Comparison of ENCODE assay signal across 2 cellular contexts in the genomic region with DNA sequence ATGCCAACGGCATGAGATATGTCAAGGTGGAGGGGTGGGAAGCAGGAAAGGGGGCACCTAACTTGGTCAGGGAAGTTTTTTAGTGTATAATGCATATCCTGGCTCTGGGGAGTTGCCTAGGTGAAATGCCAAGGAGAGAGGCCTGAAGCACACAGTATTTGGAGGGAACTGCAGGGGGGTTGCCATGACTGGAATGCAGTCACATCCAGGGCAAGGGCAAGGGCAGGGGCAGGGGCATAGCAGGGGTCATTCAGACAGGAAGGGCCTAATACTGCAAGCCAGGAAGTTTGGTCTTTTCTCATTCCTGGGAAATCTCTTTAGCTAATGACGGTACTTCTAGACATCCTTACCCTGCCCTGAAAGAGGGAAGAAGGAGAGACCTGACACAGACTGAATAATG.
TF ChIP-seq lines count a peak whose summit lies in the region.

No MANE protein-coding gene starts in this region.

TF ChIP-seq in GM23338, 12 proteins besides CTCF, POLR2A, EP300 and RAD21 (continues in another document):
- TF ChIP-seq, protein P1, sequence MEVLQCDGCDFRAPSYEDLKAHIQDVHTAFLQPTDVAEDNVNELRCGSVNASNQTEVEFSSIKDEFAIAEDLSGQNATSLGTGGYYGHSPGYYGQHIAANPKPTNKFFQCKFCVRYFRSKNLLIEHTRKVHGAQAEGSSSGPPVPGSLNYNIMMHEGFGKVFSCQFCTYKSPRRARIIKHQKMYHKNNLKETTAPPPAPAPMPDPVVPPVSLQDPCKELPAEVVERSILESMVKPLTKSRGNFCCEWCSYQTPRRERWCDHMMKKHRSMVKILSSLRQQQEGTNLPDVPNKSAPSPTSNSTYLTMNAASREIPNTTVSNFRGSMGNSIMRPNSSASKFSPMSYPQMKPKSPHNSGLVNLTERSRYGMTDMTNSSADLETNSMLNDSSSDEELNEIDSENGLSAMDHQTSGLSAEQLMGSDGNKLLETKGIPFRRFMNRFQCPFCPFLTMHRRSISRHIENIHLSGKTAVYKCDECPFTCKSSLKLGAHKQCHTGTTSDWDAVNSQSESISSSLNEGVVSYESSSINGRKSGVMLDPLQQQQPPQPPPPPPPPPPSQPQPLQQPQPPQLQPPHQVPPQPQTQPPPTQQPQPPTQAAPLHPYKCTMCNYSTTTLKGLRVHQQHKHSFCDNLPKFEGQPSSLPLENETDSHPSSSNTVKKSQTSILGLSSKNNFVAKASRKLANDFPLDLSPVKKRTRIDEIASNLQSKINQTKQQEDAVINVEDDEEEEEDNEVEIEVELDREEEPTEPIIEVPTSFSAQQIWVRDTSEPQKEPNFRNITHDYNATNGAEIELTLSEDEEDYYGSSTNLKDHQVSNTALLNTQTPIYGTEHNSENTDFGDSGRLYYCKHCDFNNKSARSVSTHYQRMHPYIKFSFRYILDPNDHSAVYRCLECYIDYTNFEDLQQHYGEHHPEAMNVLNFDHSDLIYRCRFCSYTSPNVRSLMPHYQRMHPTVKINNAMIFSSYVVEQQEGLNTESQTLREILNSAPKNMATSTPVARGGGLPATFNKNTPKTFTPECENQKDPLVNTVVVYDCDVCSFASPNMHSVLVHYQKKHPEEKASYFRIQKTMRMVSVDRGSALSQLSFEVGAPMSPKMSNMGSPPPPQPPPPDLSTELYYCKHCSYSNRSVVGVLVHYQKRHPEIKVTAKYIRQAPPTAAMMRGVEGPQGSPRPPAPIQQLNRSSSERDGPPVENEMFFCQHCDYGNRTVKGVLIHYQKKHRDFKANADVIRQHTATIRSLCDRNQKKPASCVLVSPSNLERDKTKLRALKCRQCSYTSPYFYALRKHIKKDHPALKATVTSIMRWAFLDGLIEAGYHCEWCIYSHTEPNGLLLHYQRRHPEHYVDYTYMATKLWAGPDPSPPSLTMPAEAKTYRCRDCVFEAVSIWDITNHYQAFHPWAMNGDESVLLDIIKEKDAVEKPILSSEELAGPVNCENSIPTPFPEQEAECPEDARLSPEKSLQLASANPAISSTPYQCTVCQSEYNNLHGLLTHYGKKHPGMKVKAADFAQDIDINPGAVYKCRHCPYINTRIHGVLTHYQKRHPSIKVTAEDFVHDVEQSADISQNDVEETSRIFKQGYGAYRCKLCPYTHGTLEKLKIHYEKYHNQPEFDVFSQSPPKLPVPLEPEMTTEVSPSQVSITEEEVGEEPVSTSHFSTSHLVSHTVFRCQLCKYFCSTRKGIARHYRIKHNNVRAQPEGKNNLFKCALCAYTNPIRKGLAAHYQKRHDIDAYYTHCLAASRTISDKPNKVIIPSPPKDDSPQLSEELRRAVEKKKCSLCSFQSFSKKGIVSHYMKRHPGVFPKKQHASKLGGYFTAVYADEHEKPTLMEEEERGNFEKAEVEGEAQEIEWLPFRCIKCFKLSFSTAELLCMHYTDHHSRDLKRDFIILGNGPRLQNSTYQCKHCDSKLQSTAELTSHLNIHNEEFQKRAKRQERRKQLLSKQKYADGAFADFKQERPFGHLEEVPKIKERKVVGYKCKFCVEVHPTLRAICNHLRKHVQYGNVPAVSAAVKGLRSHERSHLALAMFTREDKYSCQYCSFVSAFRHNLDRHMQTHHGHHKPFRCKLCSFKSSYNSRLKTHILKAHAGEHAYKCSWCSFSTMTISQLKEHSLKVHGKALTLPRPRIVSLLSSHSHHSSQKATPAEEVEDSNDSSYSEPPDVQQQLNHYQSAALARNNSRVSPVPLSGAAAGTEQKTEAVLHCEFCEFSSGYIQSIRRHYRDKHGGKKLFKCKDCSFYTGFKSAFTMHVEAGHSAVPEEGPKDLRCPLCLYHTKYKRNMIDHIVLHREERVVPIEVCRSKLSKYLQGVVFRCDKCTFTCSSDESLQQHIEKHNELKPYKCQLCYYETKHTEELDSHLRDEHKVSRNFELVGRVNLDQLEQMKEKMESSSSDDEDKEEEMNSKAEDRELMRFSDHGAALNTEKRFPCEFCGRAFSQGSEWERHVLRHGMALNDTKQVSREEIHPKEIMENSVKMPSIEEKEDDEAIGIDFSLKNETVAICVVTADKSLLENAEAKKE (CRISPR knock-in tag; IDR thresholded peaks at IDR 0.05): no peak
- TF ChIP-seq NANOG (IDR thresholded peaks at IDR 0.05; ENCODE audit: borderline replicate concordance): no peak
- TF ChIP-seq STAT1 (IDR thresholded peaks at IDR 0.05; ENCODE audit: unreplicated experiment): no peak
- no peak for TF ChIP-seq EZH2phosphoT487 (IDR thresholded peaks at IDR 0.05; ENCODE audit: unreplicated experiment)
- TF ChIP-seq, protein P2, sequence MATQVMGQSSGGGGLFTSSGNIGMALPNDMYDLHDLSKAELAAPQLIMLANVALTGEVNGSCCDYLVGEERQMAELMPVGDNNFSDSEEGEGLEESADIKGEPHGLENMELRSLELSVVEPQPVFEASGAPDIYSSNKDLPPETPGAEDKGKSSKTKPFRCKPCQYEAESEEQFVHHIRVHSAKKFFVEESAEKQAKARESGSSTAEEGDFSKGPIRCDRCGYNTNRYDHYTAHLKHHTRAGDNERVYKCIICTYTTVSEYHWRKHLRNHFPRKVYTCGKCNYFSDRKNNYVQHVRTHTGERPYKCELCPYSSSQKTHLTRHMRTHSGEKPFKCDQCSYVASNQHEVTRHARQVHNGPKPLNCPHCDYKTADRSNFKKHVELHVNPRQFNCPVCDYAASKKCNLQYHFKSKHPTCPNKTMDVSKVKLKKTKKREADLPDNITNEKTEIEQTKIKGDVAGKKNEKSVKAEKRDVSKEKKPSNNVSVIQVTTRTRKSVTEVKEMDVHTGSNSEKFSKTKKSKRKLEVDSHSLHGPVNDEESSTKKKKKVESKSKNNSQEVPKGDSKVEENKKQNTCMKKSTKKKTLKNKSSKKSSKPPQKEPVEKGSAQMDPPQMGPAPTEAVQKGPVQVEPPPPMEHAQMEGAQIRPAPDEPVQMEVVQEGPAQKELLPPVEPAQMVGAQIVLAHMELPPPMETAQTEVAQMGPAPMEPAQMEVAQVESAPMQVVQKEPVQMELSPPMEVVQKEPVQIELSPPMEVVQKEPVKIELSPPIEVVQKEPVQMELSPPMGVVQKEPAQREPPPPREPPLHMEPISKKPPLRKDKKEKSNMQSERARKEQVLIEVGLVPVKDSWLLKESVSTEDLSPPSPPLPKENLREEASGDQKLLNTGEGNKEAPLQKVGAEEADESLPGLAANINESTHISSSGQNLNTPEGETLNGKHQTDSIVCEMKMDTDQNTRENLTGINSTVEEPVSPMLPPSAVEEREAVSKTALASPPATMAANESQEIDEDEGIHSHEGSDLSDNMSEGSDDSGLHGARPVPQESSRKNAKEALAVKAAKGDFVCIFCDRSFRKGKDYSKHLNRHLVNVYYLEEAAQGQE (IDR thresholded peaks at IDR 0.05; ENCODE audit: unreplicated experiment): no peak
- no peak for TF ChIP-seq EZH2 (IDR thresholded peaks at IDR 0.05; ENCODE audit: low read depth, unreplicated experiment)
- TF ChIP-seq, protein P3, sequence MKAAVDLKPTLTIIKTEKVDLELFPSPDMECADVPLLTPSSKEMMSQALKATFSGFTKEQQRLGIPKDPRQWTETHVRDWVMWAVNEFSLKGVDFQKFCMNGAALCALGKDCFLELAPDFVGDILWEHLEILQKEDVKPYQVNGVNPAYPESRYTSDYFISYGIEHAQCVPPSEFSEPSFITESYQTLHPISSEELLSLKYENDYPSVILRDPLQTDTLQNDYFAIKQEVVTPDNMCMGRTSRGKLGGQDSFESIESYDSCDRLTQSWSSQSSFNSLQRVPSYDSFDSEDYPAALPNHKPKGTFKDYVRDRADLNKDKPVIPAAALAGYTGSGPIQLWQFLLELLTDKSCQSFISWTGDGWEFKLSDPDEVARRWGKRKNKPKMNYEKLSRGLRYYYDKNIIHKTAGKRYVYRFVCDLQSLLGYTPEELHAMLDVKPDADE (IDR thresholded peaks at IDR 0.05): no peak
- no peak for TF ChIP-seq ZNF331 (CRISPR knock-in tag; IDR thresholded peaks at IDR 0.05; ENCODE audit: low read depth)
- no peak for TF ChIP-seq JUNB (IDR thresholded peaks at IDR 0.05; ENCODE audit: unreplicated experiment)
- no peak for TF ChIP-seq POLR2AphosphoS5 (IDR thresholded peaks at IDR 0.05; ENCODE audit: low read depth)

TF ChIP-seq in WTC11, 78 proteins besides CTCF, POLR2A, EP300 and RAD21 (continued from another document):
- TF ChIP-seq E2F1 (CRISPR knock-in tag; IDR thresholded peaks at IDR 0.05): no peak
- TF ChIP-seq HMGA2 (CRISPR knock-in tag; IDR thresholded peaks at IDR 0.05): no peak
